In the genomic region with DNA sequence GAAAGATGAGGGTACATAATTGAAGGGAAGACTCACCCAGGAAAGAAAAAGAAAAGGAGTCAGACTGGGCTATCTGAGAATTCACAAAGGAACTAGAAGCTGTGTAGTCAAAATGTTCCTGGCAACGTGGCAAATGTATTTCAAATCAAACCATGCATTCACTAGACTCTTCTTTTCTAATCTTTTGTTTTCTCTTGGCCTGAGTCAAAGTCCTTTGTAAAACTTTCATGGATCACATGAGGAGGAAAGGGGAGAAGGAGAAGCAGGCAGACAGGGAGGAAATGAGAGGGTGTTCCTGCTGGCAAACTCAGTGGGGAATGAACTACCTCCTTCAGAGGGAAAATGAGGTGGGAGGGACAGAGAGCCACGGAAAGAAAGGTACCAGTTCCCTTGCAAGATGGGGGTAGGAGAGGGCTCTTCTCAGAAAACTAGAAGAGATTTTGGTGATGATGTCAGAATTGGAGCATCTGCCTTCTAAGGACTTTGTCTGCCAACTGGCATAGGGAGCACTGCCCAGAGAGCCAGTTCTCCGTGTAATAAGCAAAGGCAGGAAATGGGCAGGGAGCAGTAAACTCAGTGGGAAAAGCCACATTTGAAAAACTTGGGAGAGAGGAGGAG, we compare ENCODE assay signal across 1 cellular context.
TF ChIP-seq lines count a peak whose summit lies in the region.

No MANE protein-coding gene starts in this region.

TF ChIP-seq in HCT116, 20 proteins besides CTCF, POLR2A, EP300 and RAD21 (continued from another document):
- TF ChIP-seq, protein P1, sequence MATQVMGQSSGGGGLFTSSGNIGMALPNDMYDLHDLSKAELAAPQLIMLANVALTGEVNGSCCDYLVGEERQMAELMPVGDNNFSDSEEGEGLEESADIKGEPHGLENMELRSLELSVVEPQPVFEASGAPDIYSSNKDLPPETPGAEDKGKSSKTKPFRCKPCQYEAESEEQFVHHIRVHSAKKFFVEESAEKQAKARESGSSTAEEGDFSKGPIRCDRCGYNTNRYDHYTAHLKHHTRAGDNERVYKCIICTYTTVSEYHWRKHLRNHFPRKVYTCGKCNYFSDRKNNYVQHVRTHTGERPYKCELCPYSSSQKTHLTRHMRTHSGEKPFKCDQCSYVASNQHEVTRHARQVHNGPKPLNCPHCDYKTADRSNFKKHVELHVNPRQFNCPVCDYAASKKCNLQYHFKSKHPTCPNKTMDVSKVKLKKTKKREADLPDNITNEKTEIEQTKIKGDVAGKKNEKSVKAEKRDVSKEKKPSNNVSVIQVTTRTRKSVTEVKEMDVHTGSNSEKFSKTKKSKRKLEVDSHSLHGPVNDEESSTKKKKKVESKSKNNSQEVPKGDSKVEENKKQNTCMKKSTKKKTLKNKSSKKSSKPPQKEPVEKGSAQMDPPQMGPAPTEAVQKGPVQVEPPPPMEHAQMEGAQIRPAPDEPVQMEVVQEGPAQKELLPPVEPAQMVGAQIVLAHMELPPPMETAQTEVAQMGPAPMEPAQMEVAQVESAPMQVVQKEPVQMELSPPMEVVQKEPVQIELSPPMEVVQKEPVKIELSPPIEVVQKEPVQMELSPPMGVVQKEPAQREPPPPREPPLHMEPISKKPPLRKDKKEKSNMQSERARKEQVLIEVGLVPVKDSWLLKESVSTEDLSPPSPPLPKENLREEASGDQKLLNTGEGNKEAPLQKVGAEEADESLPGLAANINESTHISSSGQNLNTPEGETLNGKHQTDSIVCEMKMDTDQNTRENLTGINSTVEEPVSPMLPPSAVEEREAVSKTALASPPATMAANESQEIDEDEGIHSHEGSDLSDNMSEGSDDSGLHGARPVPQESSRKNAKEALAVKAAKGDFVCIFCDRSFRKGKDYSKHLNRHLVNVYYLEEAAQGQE (IDR thresholded peaks at IDR 0.05; ENCODE audit: low read depth), result no peak
- TF ChIP-seq ZBTB33 (IDR thresholded peaks at IDR 0.05; ENCODE audit: extremely low read depth, insufficient replicate concordance, low read length) (no peak), JUND (IDR thresholded peaks at IDR 0.05) (no peak), ZFX (IDR thresholded peaks at IDR 0.05) (no peak)
